In genomic region chr2:54041135-54041534, GRCh38 we compare ENCODE assay signal across 15 cellular contexts.
DNase-seq lines count a peak whose midpoint lies in the region; ATAC-seq and TF ChIP-seq lines count a peak whose summit lies in the region.
"Had no signal": no experiment of that assay in that cellular context is flagged by ENCODE, and none has a peak within 500 bp of the region (broad histone marks: within the 10 kb centered on the region; RNA-seq: fewer than 3 reads in every experiment).

No MANE protein-coding gene starts in this region.

- H3K4me1 Mint-ChIP-seq in CD4-positive, alpha-beta T cell (ENCODE audit: low read depth): no peaks in the 10 kb centered on the region
- H3K4me1 Mint-ChIP-seq: memory B cell had no signal

- peaks cover 26% of the 10 kb centered on the region for H3K4me1 ChIP-seq in vagina
- no peaks in the 10 kb centered on the region for H3K4me1 ChIP-seq in Peyer's patch

- no peak for TF ChIP-seq CTCF in vagina (IDR thresholded peaks at IDR 0.05)
- no peak for TF ChIP-seq CTCF in Peyer's patch (IDR thresholded peaks at IDR 0.05)
- TF ChIP-seq CTCF in CD4-positive, alpha-beta T cell (IDR thresholded peaks at IDR 0.05): no peak

- H3K27ac ChIP-seq in vagina (peak overlapping the region; percentile 49), Peyer's patch (no peak overlapping the region)
- no peak overlapping the region for H3K27ac ChIP-seq in CD4-positive, alpha-beta T cell (ENCODE audit: low read depth, low read length)
- H3K27ac ChIP-seq: psoas muscle, SJSA1, testis had no signal

- no peaks in the 10 kb centered on the region for H3K27me3 ChIP-seq in vagina
- no peaks in the 10 kb centered on the region for H3K27me3 ChIP-seq in Peyer's patch
- no peaks in the 10 kb centered on the region for H3K27me3 ChIP-seq in CD4-positive, alpha-beta T cell (ENCODE audit: control insufficient read depth, insufficient read depth, low read length)
- H3K27me3 ChIP-seq: heart left ventricle, SJSA1, testis had no signal

- intact Hi-C loops in vagina (cut with DNase I): no loop called here
- intact Hi-C loops in CD4-positive, alpha-beta T cell (cut with DNase I, micrococcal nuclease): loop anchor here in 1 of 2 experiments (10.0 kb wide), 1 partner anchor 46 kb away; no protein-coding TSS in a partner anchor

- H3K4me3 Mint-ChIP-seq in CD4-positive, alpha-beta T cell: no peak overlapping the region
- H3K4me3 Mint-ChIP-seq: memory B cell had no signal

- CTCF ChIA-PET in CD4-positive, alpha-beta T cell (lab: Charles Lee): no interaction called here

- TF ChIP-seq POLR2A in vagina (IDR thresholded peaks at IDR 0.05): no peak
- TF ChIP-seq POLR2A in Peyer's patch (IDR thresholded peaks at IDR 0.05): no peak

- H3K36me3 Mint-ChIP-seq in CD4-positive, alpha-beta T cell (ENCODE audit: low read depth): peaks cover 10% of the 10 kb centered on the region

- peak; percentile 66 for DNase-seq in stimulated activated naive CD4-positive, alpha-beta T cell treated with Interleukin-2 at 50 U/mL for 16 hours (lab: John Stamatoyannopoulos, UW)
- DNase-seq in stimulated activated naive CD4-positive, alpha-beta T cell (lab: John Stamatoyannopoulos, UW): no peak
- DNase-seq in astrocyte of the hippocampus (ENCODE audit: low read depth, low spot score) (peak; percentile 6), vagina (ENCODE audit: extremely low spot score in 2 of 2) (no peak), Peyer's patch (no peak)
- DNase-seq in stimulated activated CD4-positive, alpha-beta T cell treated with anti-CD3 and anti-CD28 coated beads, Interleukin-1b, Interleukin-23, amount 100 ng/mL, for 4 hours (ENCODE audit: low read depth in 2 of 2): peak; percentile 12 to 32
- DNase-seq in CD4-positive, alpha-beta T cell: no peak
- DNase-seq: DMS79, heart left ventricle, IMR-90, testis had no signal

- H3K27ac Mint-ChIP-seq in CD4-positive, alpha-beta T cell: no peak overlapping the region
- H3K27ac Mint-ChIP-seq: memory B cell had no signal

- POLR2A ChIA-PET in CD4-positive, alpha-beta T cell (lab: Charles Lee): no interaction called here

- H3K4me3 ChIP-seq in vagina (no peak overlapping the region), Peyer's patch (no peak overlapping the region)
- H3K4me3 ChIP-seq: heart left ventricle, psoas muscle, SJSA1, testis had no signal

- H3K9me3 ChIP-seq in vagina (no peaks in the 10 kb centered on the region), Peyer's patch (peaks cover 0 to 8% (median 0%) of the 10 kb centered on the region in 4 donors)
- no peaks in the 10 kb centered on the region for H3K9me3 ChIP-seq in CD4-positive, alpha-beta T cell (ENCODE audit: control insufficient read depth, low read length)
- H3K9me3 ChIP-seq: psoas muscle, testis had no signal

- ATAC-seq in HG02798 (IDR thresholded peaks at IDR 0.05; ENCODE audit: poor library complexity, unreplicated experiment): no peak
- no peak for ATAC-seq in CD4-positive, alpha-beta T cell (ENCODE audit: poor library complexity)
- ATAC-seq: heart left ventricle, psoas muscle had no signal

- no peaks in the 10 kb centered on the region for H3K27me3 Mint-ChIP-seq in CD4-positive, alpha-beta T cell
- H3K27me3 Mint-ChIP-seq: memory B cell had no signal

- no peaks in the 10 kb centered on the region for H3K36me3 ChIP-seq in vagina
- H3K36me3 ChIP-seq in Peyer's patch: no peaks in the 10 kb centered on the region
- H3K36me3 ChIP-seq: heart left ventricle, SJSA1 had no signal

- H3K9me3 Mint-ChIP-seq in CD4-positive, alpha-beta T cell: peaks cover 5% of the 10 kb centered on the region

Comparison
In these comparisons a context has a peak if more than half of its experiments do, and no peak if none do; other contexts are left out.
1. DNase-seq: peak in stimulated activated naive CD4-positive, alpha-beta T cell treated with Interleukin-2 at 50 U/mL for 16 hours (single experiment), astrocyte of the hippocampus (single experiment) and stimulated activated CD4-positive, alpha-beta T cell treated with anti-CD3 and anti-CD28 coated beads, Interleukin-1b, Interleukin-23, amount 100 ng/mL, for 4 hours (2 of 2); none in stimulated activated naive CD4-positive, alpha-beta T cell (0 of 6), vagina (0 of 2), Peyer's patch (0 of 3) and CD4-positive, alpha-beta T cell (0 of 10).